Comparison of ENCODE assay signal across 8 cellular contexts in the genomic region with DNA sequence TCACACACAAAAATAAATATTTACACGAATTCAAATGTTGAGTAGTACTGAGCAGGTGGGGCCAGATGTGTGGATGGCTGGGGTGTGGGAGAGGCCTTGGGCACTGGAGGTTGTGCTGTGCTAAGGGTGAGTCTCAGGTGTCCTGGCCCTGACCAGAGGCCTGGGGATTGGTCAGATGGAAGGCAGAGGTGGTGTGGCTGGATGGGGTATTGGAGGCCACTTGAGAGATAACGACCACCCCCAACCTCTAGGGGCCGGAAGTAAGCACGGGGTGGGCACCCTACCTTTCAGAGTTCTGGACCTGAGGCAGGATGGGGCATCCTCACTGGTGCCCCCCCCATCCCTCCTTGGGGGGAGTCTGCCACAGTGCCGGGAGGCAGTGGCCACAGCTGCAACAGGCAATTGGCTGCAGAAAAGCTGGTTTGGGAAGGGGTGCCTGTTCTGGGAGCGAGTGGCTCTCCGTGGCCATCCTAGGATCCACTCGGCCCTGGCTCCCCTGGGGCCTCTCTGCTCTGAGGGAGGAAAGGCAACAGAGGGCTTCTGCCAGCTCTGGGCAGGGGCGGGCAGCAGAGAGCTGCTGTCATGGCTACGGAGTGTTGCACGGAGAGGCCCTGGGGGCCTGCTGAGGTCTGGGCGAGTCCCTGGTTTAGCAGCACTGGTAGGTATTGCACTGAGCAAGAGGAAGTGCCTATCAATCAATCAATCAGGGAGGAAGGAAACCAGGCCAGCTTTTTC.
A peak's percentile ranks its signal among the peaks of the same experiment; 100 is the strongest.
DNase-seq lines count a peak whose midpoint lies in the region; ATAC-seq and TF ChIP-seq lines count a peak whose summit lies in the region.

No MANE protein-coding gene starts in this region.

- POLR2A ChIA-PET in activated naive CD8-positive, alpha-beta T cell treated with anti-CD3 and anti-CD28 coated beads, Interleukin-2, amount 10 ng/mL, durations not matched to agents 7 days and 5 days (lab: Charles Lee) = no interaction called here

- peak overlapping the region; percentile 36 for H4K8ac ChIP-seq in mesenchymal stem cell (ENCODE audit: low read length)

- H3K36me3 Mint-ChIP-seq in activated naive CD8-positive, alpha-beta T cell treated with anti-CD3 and anti-CD28 coated beads, Interleukin-2, amount 10 ng/mL, durations not matched to agents 7 days and 5 days = peaks cover 8% of the 10 kb centered on the region

- no peak overlapping the region for H3K4me3 Mint-ChIP-seq in activated naive CD8-positive, alpha-beta T cell treated with anti-CD3 and anti-CD28 coated beads, Interleukin-2, amount 10 ng/mL, durations not matched to agents 7 days and 5 days

- H3K14ac ChIP-seq in mesenchymal stem cell (ENCODE audit: low read length in 2 of 2) = no peak overlapping the region

- 79% methylated on average over 9 of the region's 12 CpGs for WGBS in mesenchymal stem cell

- DNase-seq in BE2C = peak; percentile 98
- peak; percentile 67 for DNase-seq in H7
- DNase-seq in activated naive CD8-positive, alpha-beta T cell treated with anti-CD3 and anti-CD28 coated beads, Interleukin-2, amount 10 ng/mL, durations not matched to agents 7 days and 5 days = no peak
- DNase-seq in mesenchymal stem cell = no peak
- DNase-seq in HPDE6-E6E7 (ENCODE audit: extremely low spot score) = no peak
- no peak for DNase-seq in NK-92 treated with Interleukin-12 subunit alpha and Interleukin-12 subunit beta, amount 100 ng/mL, for 24 hours (lab: John Stamatoyannopoulos, UW)
- no peak for DNase-seq in erythroblast (lab: John Stamatoyannopoulos, UW)

- ATAC-seq in activated naive CD8-positive, alpha-beta T cell treated with anti-CD3 and anti-CD28 coated beads, Interleukin-2, amount 10 ng/mL, durations not matched to agents 7 days and 5 days (ENCODE audit: low read depth) = peak; percentile 44
- no peak for ATAC-seq in HG03097 (IDR thresholded peaks at IDR 0.05; ENCODE audit: low FRiP score, unreplicated experiment)

- H3K79me1 ChIP-seq in mesenchymal stem cell (replicated peaks; ENCODE audit: low read length, poor library complexity, severe bottlenecking) = peaks cover 32% of the 10 kb centered on the region

- no peak overlapping the region for H2BK120ac ChIP-seq in mesenchymal stem cell (ENCODE audit: low read depth, low read length)

- peak overlapping the region; percentile 81 for H3K27ac Mint-ChIP-seq in activated naive CD8-positive, alpha-beta T cell treated with anti-CD3 and anti-CD28 coated beads, Interleukin-2, amount 10 ng/mL, durations not matched to agents 7 days and 5 days

- H3K9me3 ChIP-seq in BE2C = no peaks in the 10 kb centered on the region
- H3K9me3 ChIP-seq in mesenchymal stem cell (ENCODE audit: control insufficient read depth, low read length) = no peaks in the 10 kb centered on the region

- no peak overlapping the region for H3K23ac ChIP-seq in mesenchymal stem cell (ENCODE audit: low read length in 2 of 2)

- H3K27me3 Mint-ChIP-seq in activated naive CD8-positive, alpha-beta T cell treated with anti-CD3 and anti-CD28 coated beads, Interleukin-2, amount 10 ng/mL, durations not matched to agents 7 days and 5 days = no peaks in the 10 kb centered on the region

- no peak overlapping the region for H3K4me2 ChIP-seq in mesenchymal stem cell (ENCODE audit: low read length, poor library complexity, severe bottlenecking)

- peak overlapping the region in 1 of 2 experiments; percentile 54 for H3K18ac ChIP-seq in mesenchymal stem cell (ENCODE audit: low read depth in 1 of 2, low read length in 2 of 2)

- TF ChIP-seq CTCF in BE2C (IDR thresholded peaks at IDR 0.05; ENCODE audit: low read depth, low read length) = no peak

- H3K4me1 Mint-ChIP-seq in activated naive CD8-positive, alpha-beta T cell treated with anti-CD3 and anti-CD28 coated beads, Interleukin-2, amount 10 ng/mL, durations not matched to agents 7 days and 5 days = peaks cover 10% of the 10 kb centered on the region

- H2BK15ac ChIP-seq in mesenchymal stem cell (ENCODE audit: low read depth, poor library complexity, severe bottlenecking) = no peak overlapping the region

- H3K27me3 ChIP-seq in BE2C = no peaks in the 10 kb centered on the region
- no peaks in the 10 kb centered on the region for H3K27me3 ChIP-seq in H7 (ENCODE audit: control insufficient read depth, insufficient read depth, low read length)
- no peaks in the 10 kb centered on the region for H3K27me3 ChIP-seq in mesenchymal stem cell (ENCODE audit: control insufficient read depth in 1 of 2, insufficient read depth in 1 of 2, low read length in 2 of 2)

- H3K36me3 ChIP-seq in BE2C (peaks cover 37% of the 10 kb centered on the region), H7 (replicated peaks; ENCODE audit: control insufficient read depth, insufficient read depth, low read length) (peaks cover 29% of the 10 kb centered on the region), mesenchymal stem cell (ENCODE audit: control insufficient read depth in 1 of 2, insufficient read depth in 2 of 2, low read depth in 1 of 2, low read length in 2 of 2) (peaks cover 69 to 89% of the 10 kb centered on the region in 2 experiments)

- no peak overlapping the region for H3K4ac ChIP-seq in mesenchymal stem cell (ENCODE audit: low read depth in 1 of 2, low read length in 2 of 2)

- H3K4me3 ChIP-seq in BE2C (ENCODE audit: low read depth, low read length) (peak overlapping the region; percentile 31), H7 (ENCODE audit: insufficient read depth, low read depth, low read length) (no peak overlapping the region), mesenchymal stem cell (ENCODE audit: insufficient read depth in 1 of 2, low read depth in 1 of 2, low read length in 2 of 2) (no peak overlapping the region)

- no peaks in the 10 kb centered on the region for H3K9me3 Mint-ChIP-seq in activated naive CD8-positive, alpha-beta T cell treated with anti-CD3 and anti-CD28 coated beads, Interleukin-2, amount 10 ng/mL, durations not matched to agents 7 days and 5 days

- H2AK5ac ChIP-seq in mesenchymal stem cell (ENCODE audit: low read length, severe bottlenecking) = no peak overlapping the region

- H3K4me1 ChIP-seq in BE2C = peaks cover 50% of the 10 kb centered on the region
- H3K4me1 ChIP-seq in mesenchymal stem cell (ENCODE audit: control insufficient read depth, insufficient read depth, low read depth, low read length) = peaks cover 17% of the 10 kb centered on the region

- no peak overlapping the region for H3K9ac ChIP-seq in mesenchymal stem cell (ENCODE audit: low read length)

- peak overlapping the region; percentile 30 for H4K91ac ChIP-seq in mesenchymal stem cell (ENCODE audit: low read length)

- no peak overlapping the region for H2BK12ac ChIP-seq in mesenchymal stem cell (ENCODE audit: low read length in 2 of 2)

- H2AFZ ChIP-seq in mesenchymal stem cell (ENCODE audit: low read depth, low read length) = no peak overlapping the region

- no peak for TF ChIP-seq POLR2A in erythroblast (IDR thresholded peaks at IDR 0.05; ENCODE audit: low read length)

- no peak overlapping the region for H3K27ac ChIP-seq in mesenchymal stem cell (ENCODE audit: low read length, poor library complexity, severe bottlenecking)

- H2BK5ac ChIP-seq in mesenchymal stem cell (ENCODE audit: low read depth, low read length, poor library complexity, severe bottlenecking) = no peak overlapping the region

Comparison
In these comparisons a context has a peak if more than half of its experiments do, and no peak if none do; other contexts are left out.
1. DNase-seq: peak in BE2C (single experiment) and H7 (single experiment); none in activated naive CD8-positive, alpha-beta T cell treated with anti-CD3 and anti-CD28 coated beads, Interleukin-2, amount 10 ng/mL, durations not matched to agents 7 days and 5 days (single experiment), mesenchymal stem cell (single experiment), HPDE6-E6E7 (single experiment), NK-92 treated with Interleukin-12 subunit alpha and Interleukin-12 subunit beta, amount 100 ng/mL, for 24 hours (single experiment) and erythroblast (0 of 2).